Comparison of ENCODE assay signal across 1 cellular context in genomic region chr6:119348308-119349040, GRCh38.
TF ChIP-seq lines count a peak whose summit lies in the region.

No MANE protein-coding gene starts in this region.

TF ChIP-seq in HepG2, 621 proteins besides CTCF, POLR2A, EP300 and RAD21 (continued from another document and continues in another):
- no peak for TF ChIP-seq MXD3 (CRISPR knock-in tag; IDR thresholded peaks at IDR 0.05)
- no peak for TF ChIP-seq ZNF382 (CRISPR knock-in tag; IDR thresholded peaks at IDR 0.05; ENCODE audit: borderline replicate concordance)
- TF ChIP-seq ZNF318 (CRISPR knock-in tag; IDR thresholded peaks at IDR 0.05), result no peak
- no peak; the same call in 1 of the 2 replicates for TF ChIP-seq RBFOX2 (IDR thresholded peaks at IDR 0.05; ENCODE audit: low read depth, low read length)
- peak; percentile 38; the same call in 1 of the 2 replicates for TF ChIP-seq HDAC1 (CRISPR knock-in tag; IDR thresholded peaks at IDR 0.05)
- TF ChIP-seq HOXA7 (CRISPR knock-in tag; IDR thresholded peaks at IDR 0.05), result no peak
- TF ChIP-seq HNF1A (IDR thresholded peaks at IDR 0.05; ENCODE audit: low read depth), result no peak
- no peak for TF ChIP-seq HNF1A (CRISPR knock-in tag; IDR thresholded peaks at IDR 0.05; ENCODE audit: borderline replicate concordance)
- TF ChIP-seq SP140L (CRISPR knock-in tag; IDR thresholded peaks at IDR 0.05; ENCODE audit: borderline replicate concordance), result no peak
- TF ChIP-seq ZNF333 (CRISPR knock-in tag; IDR thresholded peaks at IDR 0.05; ENCODE audit: borderline replicate concordance), result peak; percentile 3; the same call in 1 of the 2 replicates
- peak; percentile 55; the same call in 1 of the 2 replicates for TF ChIP-seq ZNF329 (CRISPR knock-in tag; IDR thresholded peaks at IDR 0.05; ENCODE audit: low read depth)
- no peak for TF ChIP-seq KMT2B (CRISPR knock-in tag; IDR thresholded peaks at IDR 0.05)
- TF ChIP-seq ZNF549 (CRISPR knock-in tag; IDR thresholded peaks at IDR 0.05), result no peak
- no peak for TF ChIP-seq HMGA1 (CRISPR knock-in tag; conservative IDR thresholded peaks at IDR 0.05)
- peak; percentile 77 for TF ChIP-seq TFDP2 (CRISPR knock-in tag; IDR thresholded peaks at IDR 0.05)
- no peak for TF ChIP-seq ATF6 (CRISPR knock-in tag; conservative IDR thresholded peaks at IDR 0.05)
- no peak; the same call in 1 of the 2 replicates for TF ChIP-seq ZBED4 (CRISPR knock-in tag; IDR thresholded peaks at IDR 0.05; ENCODE audit: borderline replicate concordance)
- no peak for TF ChIP-seq ZFP1 (CRISPR knock-in tag; IDR thresholded peaks at IDR 0.05)
- peak; percentile 65 for TF ChIP-seq TBL1XR1 (IDR thresholded peaks at IDR 0.05; ENCODE audit: borderline replicate concordance, low read length, partially characterized antibody)
- TF ChIP-seq MTF1 (CRISPR knock-in tag; IDR thresholded peaks at IDR 0.05), result no peak
- no peak for TF ChIP-seq GPN1 (CRISPR knock-in tag; IDR thresholded peaks at IDR 0.05; ENCODE audit: borderline replicate concordance)
- TF ChIP-seq TCF7L2 (IDR thresholded peaks at IDR 0.05; ENCODE audit: low read depth, low read length), result no peak; the same call in 1 of the 2 replicates
- no peak; the same call in 1 of the 2 replicates for TF ChIP-seq MYNN (CRISPR knock-in tag; IDR thresholded peaks at IDR 0.05; ENCODE audit: low read depth)
- no peak for TF ChIP-seq ZNF160 (CRISPR knock-in tag; IDR thresholded peaks at IDR 0.05)
- TF ChIP-seq CREB3 (CRISPR knock-in tag; IDR thresholded peaks at IDR 0.05), result no peak
- no peak for TF ChIP-seq CBFB (CRISPR knock-in tag; IDR thresholded peaks at IDR 0.05)
- TF ChIP-seq RFX1 (IDR thresholded peaks at IDR 0.05), result no peak
- peak; percentile 58; the same call in 1 of the 2 replicates for TF ChIP-seq MAZ (IDR thresholded peaks at IDR 0.05; ENCODE audit: borderline replicate concordance, low read depth, low read length)
- peak; percentile 76 for TF ChIP-seq MAZ (CRISPR knock-in tag; IDR thresholded peaks at IDR 0.05; ENCODE audit: low read depth)
- TF ChIP-seq ZNF788 (CRISPR knock-in tag; IDR thresholded peaks at IDR 0.05; ENCODE audit: borderline replicate concordance), result peak; percentile 75; the same call in 1 of the 2 replicates
- TF ChIP-seq HES4 (CRISPR knock-in tag; IDR thresholded peaks at IDR 0.05; ENCODE audit: borderline replicate concordance), result no peak
- no peak for TF ChIP-seq SIX1 (CRISPR knock-in tag; IDR thresholded peaks at IDR 0.05; ENCODE audit: borderline replicate concordance)
- no peak for TF ChIP-seq ZNF629 (CRISPR knock-in tag; conservative IDR thresholded peaks at IDR 0.05)
- TF ChIP-seq SMYD3 (CRISPR knock-in tag; IDR thresholded peaks at IDR 0.05), result no peak
- TF ChIP-seq PATZ1 (CRISPR knock-in tag; IDR thresholded peaks at IDR 0.05), result peak; percentile 89
